12 cellular contexts compared by ENCODE assay signal in the genomic region with DNA sequence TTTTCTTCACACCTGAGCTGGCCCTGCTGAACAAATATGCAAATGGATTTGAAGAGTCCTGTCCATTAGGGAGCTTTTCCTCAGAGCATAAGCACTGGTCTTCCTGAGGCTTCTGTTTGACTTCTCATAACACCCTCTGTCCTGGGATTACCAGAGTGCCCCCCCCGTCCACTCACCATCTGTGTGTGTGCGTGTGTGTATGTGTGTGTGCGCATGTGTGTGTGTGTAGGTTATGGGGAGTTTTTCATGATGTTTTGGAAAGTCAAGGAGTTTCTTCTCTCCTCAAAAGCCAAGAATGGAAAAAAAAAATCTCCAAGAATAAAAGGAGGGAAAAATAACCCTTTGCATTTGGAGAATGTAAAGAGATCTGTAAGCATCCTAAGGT. TPM values are rescaled to one million over a fixed set of nuclear protein-coding genes. Genes with fewer than 3 reads are reported as not detected.
DNase-seq lines count a peak whose midpoint lies in the region; TF ChIP-seq lines count a peak whose summit lies in the region.
"Had no signal": no experiment of that assay in that cellular context is flagged by ENCODE, and none has a peak within 500 bp of the region (broad histone marks: within the 10 kb centered on the region; RNA-seq: fewer than 3 reads in every experiment).

No MANE protein-coding gene starts in this region.

- H3K79me2 ChIP-seq in fibroblast of lung (ENCODE audit: control insufficient read depth, insufficient read depth, low read length) (no peaks in the 10 kb centered on the region), trophoblast cell (ENCODE audit: control insufficient read depth, insufficient read depth, low read length, poor library complexity) (no peaks in the 10 kb centered on the region)

- no peak overlapping the region for H2BK120ac ChIP-seq in trophoblast cell (ENCODE audit: insufficient read depth, low read length, poor library complexity)

- H3K18ac ChIP-seq in trophoblast cell (ENCODE audit: low read length): no peak overlapping the region

- peaks cover 0 to 5% (median 0%) of the 10 kb centered on the region in 4 donors for H3K4me1 Mint-ChIP-seq in CD4-positive, alpha-beta memory T cell
- H3K4me1 Mint-ChIP-seq: stimulated activated naive B cell treated with anti-CD40 and anti-IgM and Interleukin-4, amounts not matched to agents 10 μg/mL and 1 μg/mL and 100 μg/mL, for 72 hours had no signal

- H4K91ac ChIP-seq in trophoblast cell (ENCODE audit: low read depth, low read length): peak overlapping the region; percentile 14

- H3K27ac Mint-ChIP-seq in CD4-positive, alpha-beta memory T cell: no peak overlapping the region
- H3K27ac Mint-ChIP-seq: activated naive CD4-positive, alpha-beta T cell treated with anti-CD3 and anti-CD28 coated beads for 36 hours; stimulated activated naive B cell treated with anti-CD40 and anti-IgM and Interleukin-4, amounts not matched to agents 10 μg/mL and 1 μg/mL and 100 μg/mL, for 72 hours had no signal

- H3K23ac ChIP-seq in trophoblast cell (ENCODE audit: low read length): no peak overlapping the region

- H3K14ac ChIP-seq in trophoblast cell (ENCODE audit: low read length): no peak overlapping the region

- no peak overlapping the region for H3K27ac ChIP-seq in CD4-positive, alpha-beta memory T cell (ENCODE audit: low read depth, low read length)
- peak overlapping the region; percentile 84 for H3K27ac ChIP-seq in HEK293 (ENCODE audit: extremely low read depth, low read depth, low read length)
- no peak overlapping the region for H3K27ac ChIP-seq in fibroblast of lung (ENCODE audit: insufficient read depth, low read length)
- H3K27ac ChIP-seq in trophoblast cell (ENCODE audit: low read depth, low read length): no peak overlapping the region
- H3K27ac ChIP-seq in Peyer's patch: peak overlapping the region in 2 of 4 donors; percentile 87 to 92

- no peak for DNase-seq in CD4-positive, alpha-beta memory T cell
- DNase-seq in fibroblast of lung (ENCODE audit: low read depth in 2 of 2): peak; percentile 7 to 36
- DNase-seq in trophoblast cell: no peak
- DNase-seq in Peyer's patch: no peak
- no peak for DNase-seq in SIG-M5 (lab: John Stamatoyannopoulos, UW)
- no peak for DNase-seq in COLO829 (ENCODE audit: low spot score)
- DNase-seq: activated naive CD4-positive, alpha-beta T cell treated with anti-CD3 and anti-CD28 coated beads for 36 hours; MG63; RPMI8226; stimulated activated CD4-positive, alpha-beta T cell treated with anti-CD3 and anti-CD28 coated beads, Interleukin-4, amount 100 ng/mL, for 4 hours; stimulated activated naive B cell treated with anti-CD40 and anti-IgM and Interleukin-4, amounts not matched to agents 10 μg/mL and 1 μg/mL and 100 μg/mL, for 72 hours had no signal

- no peak overlapping the region for H3K4me2 ChIP-seq in fibroblast of lung (ENCODE audit: extremely low read depth, insufficient read depth, low read length)
- no peak overlapping the region for H3K4me2 ChIP-seq in trophoblast cell (ENCODE audit: low read length)

- no peaks in the 10 kb centered on the region for H3K9me3 ChIP-seq in CD4-positive, alpha-beta memory T cell (ENCODE audit: control insufficient read depth in 1 of 2, low read length in 2 of 2)
- no peaks in the 10 kb centered on the region for H3K9me3 ChIP-seq in HEK293 (ENCODE audit: control insufficient read depth, insufficient read depth, low read depth, low read length)
- H3K9me3 ChIP-seq in fibroblast of lung (ENCODE audit: control insufficient read depth, insufficient read depth, low read depth, low read length): no peaks in the 10 kb centered on the region
- peaks cover 4% of the 10 kb centered on the region for H3K9me3 ChIP-seq in trophoblast cell (ENCODE audit: insufficient read depth, low read depth, low read length)
- H3K9me3 ChIP-seq in Peyer's patch: no peaks in the 10 kb centered on the region

- no peak overlapping the region for H3K4ac ChIP-seq in trophoblast cell (ENCODE audit: low read depth, low read length)

- peaks cover 12 to 36% of the 10 kb centered on the region in 2 donors for H3K27me3 Mint-ChIP-seq in CD4-positive, alpha-beta memory T cell

- H3K36me3 Mint-ChIP-seq in CD4-positive, alpha-beta memory T cell: no peaks in the 10 kb centered on the region
- H3K36me3 Mint-ChIP-seq: stimulated activated naive B cell treated with anti-CD40 and anti-IgM and Interleukin-4, amounts not matched to agents 10 μg/mL and 1 μg/mL and 100 μg/mL, for 72 hours had no signal

- H3K27me3 ChIP-seq in CD4-positive, alpha-beta memory T cell (ENCODE audit: insufficient read depth, low read length): no peaks in the 10 kb centered on the region
- peaks cover 49% of the 10 kb centered on the region for H3K27me3 ChIP-seq in fibroblast of lung (ENCODE audit: control insufficient read depth, insufficient read depth, low read length)
- H3K27me3 ChIP-seq in trophoblast cell (ENCODE audit: insufficient read depth, low read length): peaks cover 2% of the 10 kb centered on the region
- H3K27me3 ChIP-seq in Peyer's patch: no peaks in the 10 kb centered on the region
- H3K27me3 ChIP-seq: MG63 had no signal

- H2AFZ ChIP-seq in fibroblast of lung (ENCODE audit: low read length) (no peak overlapping the region), trophoblast cell (ENCODE audit: insufficient read depth, low read length, poor library complexity) (no peak overlapping the region)

- no peak for TF ChIP-seq CTCF in HEK293 (tag by site-specific recombination; IDR thresholded peaks at IDR 0.05)
- no peak for TF ChIP-seq CTCF in fibroblast of lung (conservative IDR thresholded peaks at IDR 0.05 in 1 of 2, IDR thresholded peaks at IDR 0.05 in 1 of 2; ENCODE audit: low read depth in 1 of 2, low read length in 2 of 2)
- TF ChIP-seq CTCF in Peyer's patch (IDR thresholded peaks at IDR 0.05): no peak

- H2AK5ac ChIP-seq in trophoblast cell (ENCODE audit: low read length): no peak overlapping the region

- no peak for TF ChIP-seq POLR2A in Peyer's patch (IDR thresholded peaks at IDR 0.05)

- POLR2A ChIA-PET in CD4-positive, alpha-beta memory T cell (lab: Charles Lee; ENCODE audit: partially characterized antibody): no interaction called here
- POLR2A ChIA-PET in HEK293 (lab: Yijun Ruan, JAX): interaction anchor here (1.2 kb wide), 1 partner anchor 108 kb away, joined by 7 read pairs; the partner anchor contains the start of gene ZNF503

- no peaks in the 10 kb centered on the region for H3K4me1 ChIP-seq in CD4-positive, alpha-beta memory T cell (ENCODE audit: insufficient read depth, low read length)
- H3K4me1 ChIP-seq in HEK293 (ENCODE audit: control insufficient read depth, insufficient read depth, low read length) (peaks cover 12% of the 10 kb centered on the region), fibroblast of lung (ENCODE audit: control insufficient read depth, extremely low read depth, insufficient read depth, low read length) (peaks cover 14% of the 10 kb centered on the region), trophoblast cell (ENCODE audit: control insufficient read depth in 1 of 2, insufficient read depth in 2 of 2, low read length in 2 of 2) (peaks cover 13 to 21% of the 10 kb centered on the region in 2 experiments), Peyer's patch (peaks cover 0 to 15% (median 4%) of the 10 kb centered on the region in 4 donors)

- H3K36me3 ChIP-seq in CD4-positive, alpha-beta memory T cell (ENCODE audit: insufficient read depth, low read length): no peaks in the 10 kb centered on the region
- no peaks in the 10 kb centered on the region for H3K36me3 ChIP-seq in HEK293 (ENCODE audit: control insufficient read depth in 2 of 2, insufficient read depth in 1 of 2, low read length in 2 of 2)
- H3K36me3 ChIP-seq in fibroblast of lung (ENCODE audit: control insufficient read depth, insufficient read depth, low read length): no peaks in the 10 kb centered on the region
- no peaks in the 10 kb centered on the region for H3K36me3 ChIP-seq in trophoblast cell (ENCODE audit: control insufficient read depth in 1 of 2, insufficient read depth in 2 of 2, low read length in 2 of 2)
- H3K36me3 ChIP-seq in Peyer's patch: no peaks in the 10 kb centered on the region
- H3K36me3 ChIP-seq: MG63 had no signal

- no peaks in the 10 kb centered on the region for H4K20me1 ChIP-seq in fibroblast of lung (ENCODE audit: control insufficient read depth, extremely low read depth, insufficient read depth, low read length)

- peak overlapping the region in 5 of 8 donors; percentile 43 to 84 (median 45) for H3K4me3 Mint-ChIP-seq in CD4-positive, alpha-beta memory T cell
- H3K4me3 Mint-ChIP-seq: activated naive CD4-positive, alpha-beta T cell treated with anti-CD3 and anti-CD28 coated beads for 36 hours; stimulated activated naive B cell treated with anti-CD40 and anti-IgM and Interleukin-4, amounts not matched to agents 10 μg/mL and 1 μg/mL and 100 μg/mL, for 72 hours had no signal

- no peak overlapping the region for H2BK5ac ChIP-seq in trophoblast cell (ENCODE audit: low read depth, low read length, poor library complexity)

- CTCF ChIA-PET in CD4-positive, alpha-beta memory T cell (lab: Charles Lee; ENCODE audit: partially characterized antibody): no interaction called here
- CTCF ChIA-PET in HEK293 (lab: Yijun Ruan, JAX): interaction anchor here (0.7 to 1.1 kb wide), 2 partner anchors 55 to 1891 kb away, joined by 3 to 4 read pairs; no protein-coding TSS in a partner anchor

- H4K8ac ChIP-seq in trophoblast cell (ENCODE audit: low read depth, low read length): no peak overlapping the region

- H3K79me1 ChIP-seq in trophoblast cell (ENCODE audit: low read length): peaks cover 12% of the 10 kb centered on the region

- H3K9me3 Mint-ChIP-seq in CD4-positive, alpha-beta memory T cell: peaks cover 0 to 11% (median 9%) of the 10 kb centered on the region in 8 donors

- H3K9ac ChIP-seq in fibroblast of lung (ENCODE audit: insufficient read depth, low read length) (no peak overlapping the region), trophoblast cell (ENCODE audit: low read length) (no peak overlapping the region)

- no peak overlapping the region for H3K4me3 ChIP-seq in CD4-positive, alpha-beta memory T cell (ENCODE audit: low read length in 2 of 2)
- H3K4me3 ChIP-seq in HEK293 (ENCODE audit: low read depth, low read length) (no peak overlapping the region), fibroblast of lung (replicated peaks in 1 of 4; ENCODE audit: control extremely low read depth in 1 of 4, insufficient read depth in 1 of 4, low read depth in 3 of 4, low read length in 4 of 4) (no peak overlapping the region), trophoblast cell (ENCODE audit: low read depth, low read length) (peak overlapping the region; percentile 18), Peyer's patch (no peak overlapping the region)
- H3K4me3 ChIP-seq: MG63 had no signal

- no peak overlapping the region for H4K12ac ChIP-seq in trophoblast cell (ENCODE audit: low read depth, low read length)

- WGBS in trophoblast cell (ENCODE audit: extremely low coverage, insufficient coverage, insufficient read length): no CpG with 5 or more reads among the region's 3 CpGs

- intact Hi-C loops in CD4-positive, alpha-beta memory T cell (cut with micrococcal nuclease): no loop called here

- H2BK12ac ChIP-seq in trophoblast cell (ENCODE audit: low read length): no peak overlapping the region

RNA-seq across cellular contexts. Expression of gene COMTD1, which starts 57.7 kb away (rescaled TPM):
- 10 to 100 TPM; 12.7 to 15.4 TPM for total RNA-seq in CD4-positive, alpha-beta memory T cell
- polyA plus RNA-seq in CD4-positive, alpha-beta memory T cell: 10 to 100 TPM; 22.3 TPM
- total RNA-seq in fibroblast of lung: 5.6 and 8.3 TPM in 2 replicates
- 2.0 and 2.8 TPM in 2 replicates for polyA plus RNA-seq in fibroblast of lung
- polyA plus RNA-seq in fibroblast of lung (2012): 10.7 and 12.1 TPM in 2 replicates
- 0.41 and 1.3 TPM in 2 replicates for polyA minus RNA-seq in fibroblast of lung (ENCODE audit: low replicate concordance)
- polyA plus RNA-seq in trophoblast cell (2013): 13.7 and 13.9 TPM in 2 replicates
- 100 to 1,000 TPM in 3 of 4 donors, 10 to 100 TPM in 1; 86.6 to 205 (median 147) TPM for total RNA-seq in Peyer's patch

Comparison
In these comparisons a context has a peak if more than half of its experiments do, and no peak if none do; other contexts are left out.
1. DNase-seq: peak in fibroblast of lung (2 of 2); none in CD4-positive, alpha-beta memory T cell (0 of 5), trophoblast cell (0 of 2), Peyer's patch (0 of 3), SIG-M5 (single experiment) and COLO829 (single experiment).